ENCODE assay signal across 8 cellular contexts in the genomic region with DNA sequence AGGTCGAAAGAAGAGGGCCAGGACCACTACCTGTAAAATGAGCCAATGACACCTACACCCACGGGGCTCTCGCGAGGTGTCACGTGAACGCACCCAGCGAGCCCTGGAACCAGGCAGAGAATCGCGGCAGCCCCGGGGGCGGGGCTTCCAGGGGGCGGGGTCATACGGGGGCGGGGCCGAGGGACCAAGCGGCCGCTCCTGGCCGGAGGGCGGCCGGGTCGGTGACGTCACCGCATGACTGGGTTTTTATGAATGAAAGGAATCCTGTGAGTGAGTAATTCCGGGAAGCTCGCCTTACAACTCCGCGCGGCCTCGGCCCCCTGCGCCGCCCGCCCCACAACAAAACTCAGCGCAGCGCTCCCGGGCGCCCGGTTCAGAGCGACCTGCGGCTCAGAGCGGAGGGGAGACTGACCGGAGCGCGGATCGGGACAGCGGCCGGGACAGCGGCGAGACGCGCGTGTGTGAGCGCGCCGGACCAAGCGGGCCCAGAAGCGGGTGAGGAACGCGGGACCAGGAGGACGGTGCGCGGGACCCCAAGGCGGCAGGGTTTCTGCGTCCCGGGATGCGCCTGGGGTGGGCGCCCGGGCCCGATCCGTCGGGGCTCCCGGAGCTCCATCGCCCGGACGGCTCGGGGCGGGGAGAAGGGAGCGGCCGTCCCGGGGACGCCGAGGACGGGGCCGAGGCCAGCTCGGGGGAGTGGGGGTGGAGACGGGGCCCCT. TPM values are rescaled to one million over a fixed set of nuclear protein-coding genes. Genes with fewer than 3 reads are reported as not detected.
DNase-seq lines count a peak whose midpoint lies in the region; ATAC-seq and TF ChIP-seq lines count a peak whose summit lies in the region.

A gene (plus strand): TSS at position 277 of the 719 bp plus-strand sequence. CDS start 11,860 bp downstream, outside the sequence.

- peak; percentile 77 for DNase-seq in GM12864 (ENCODE audit: low read depth)
- peak; percentile 22 for DNase-seq in NCI-H1694 treated with DMSO at 0.1 percent for 48 hours (lab: John Stamatoyannopoulos, UW)
- peak; percentile 94 for DNase-seq in T1000 (lab: John Stamatoyannopoulos, UW)
- DNase-seq in astrocyte of the cerebellum (ENCODE audit: low read depth), result peak; percentile 94
- peak; percentile 93 for DNase-seq in hepatic stellate cell (ENCODE audit: low spot score)
- DNase-seq in uterus, result peak; percentile 98

- TF ChIP-seq POLR2A in uterus (IDR thresholded peaks at IDR 0.05), result peak; percentile 98

- in situ Hi-C loops in astrocyte of the cerebellum (cut with HindIII; ENCODE audit: low sequenced_read_pairs), result no loop called here

- H3K27ac ChIP-seq in rectal smooth muscle tissue (ENCODE audit: low read depth, low read length) (peak within 1 kb of the TSS; percentile 94), uterus (peak within 1 kb of the TSS; percentile 99 to 100)

- H3K4me1 ChIP-seq in rectal smooth muscle tissue (ENCODE audit: control insufficient read depth, insufficient read depth, low read length) (peaks cover 20% of the 10 kb centered on the region), uterus (peaks cover 6 to 7% of the 10 kb centered on the region in 2 donors)

- ATAC-seq in HG02759 (IDR thresholded peaks at IDR 0.05; ENCODE audit: unreplicated experiment), result peak; percentile 59

- H3K4me3 ChIP-seq in GM12864 (ENCODE audit: low read depth, low read length) (peak within 1 kb of the TSS; percentile 75), astrocyte of the cerebellum (ENCODE audit: low read depth, low read length) (peak within 1 kb of the TSS; percentile 82), rectal smooth muscle tissue (ENCODE audit: low read length) (peak within 1 kb of the TSS; percentile 63), uterus (peak within 1 kb of the TSS; percentile 77 to 80)

- no peaks in the 10 kb centered on the region for H3K36me3 ChIP-seq in rectal smooth muscle tissue (ENCODE audit: control insufficient read depth, insufficient read depth, low read length)
- no peaks in the 10 kb centered on the region for H3K36me3 ChIP-seq in uterus

- intact Hi-C loops in uterus (cut with DNase I; ENCODE audit: low total_unique reads), result loop anchor here (10.0 kb wide), 1 partner anchor 63 kb away; no protein-coding TSS in a partner anchor

- no peak for TF ChIP-seq CTCF in GM12864 (IDR thresholded peaks at IDR 0.05; ENCODE audit: low read depth, low read length, missing control alignments)
- TF ChIP-seq CTCF in astrocyte of the cerebellum (IDR thresholded peaks at IDR 0.05; ENCODE audit: low read depth, low read length, missing control alignments), result no peak
- no peak for TF ChIP-seq CTCF in uterus (IDR thresholded peaks at IDR 0.05)

- H3K9me3 ChIP-seq in uterus, result no peaks in the 10 kb centered on the region

- H3K9ac ChIP-seq in rectal smooth muscle tissue (ENCODE audit: low read length), result peak within 1 kb of the TSS; percentile 43

- no peaks in the 10 kb centered on the region for H3K27me3 ChIP-seq in rectal smooth muscle tissue (ENCODE audit: control insufficient read depth, insufficient read depth, low read length)
- H3K27me3 ChIP-seq in uterus, result no peaks in the 10 kb centered on the region

RNA-seq across cellular contexts. Expression of the gene that starts here (rescaled TPM):
- 100 to 1,000 TPM in 1 of 4 donors, 10 to 100 TPM in 3; 10.1 to 180 (median 44.0) TPM for total RNA-seq in uterus

Comparison
In these comparisons a context has a peak if more than half of its experiments do, and no peak if none do; other contexts are left out.
1. Peak in every context shown above with its lines: DNase-seq, ATAC-seq, H3K4me3 ChIP-seq and H3K27ac ChIP-seq.
2. DNase-seq: peak in every context shown above with its lines; median percentile 98 in uterus; 94 in T1000; 94 in astrocyte of the cerebellum; 93 in hepatic stellate cell; 77 in GM12864; 22 in NCI-H1694 treated with DMSO at 0.1 percent for 48 hours.